Comparison of ENCODE assay signal across 31 cellular contexts in genomic region chr1:54750596-54750995, GRCh38. TPM values are rescaled to one million over a fixed set of nuclear protein-coding genes. Genes with fewer than 3 reads are reported as not detected.
"Had no signal": no experiment of that assay in that cellular context is flagged by ENCODE, and none has a peak within 500 bp of the region (broad histone marks: within the 10 kb centered on the region; RNA-seq: fewer than 3 reads in every experiment).

No MANE protein-coding gene starts in this region.

- DNase-seq: dermis blood vessel endothelial cell; effector memory CD4-positive, alpha-beta T cell; foreskin keratinocyte; heart left ventricle; kidney; mesenchymal stem cell; mucosa of descending colon; naive B cell; stimulated activated CD4-positive, alpha-beta T cell treated with anti-CD3 and anti-CD28 coated beads, Interleukin-4, amount 100 ng/mL, for 4 hours; stimulated activated naive CD8-positive, alpha-beta T cell treated with anti-CD3 and anti-CD28 coated beads, Interleukin-15, Interleukin-2, amounts not matched to agents 100 U/mL and 50 U/mL, for 24 hours; substantia nigra; testis; tibial artery had no signal

- H3K4me1 Mint-ChIP-seq: mesothelial cell of epicardium; naive B cell; neural crest cell; stimulated activated memory B cell treated with anti-CD40 and anti-IgM and Interleukin-4, amounts not matched to agents 10 μg/mL and 1 μg/mL and 100 μg/mL, for 72 hours had no signal

- H3K4me3 ChIP-seq: coronary artery, esophagus muscularis mucosa, gastroesophageal sphincter, heart left ventricle, hepatocyte, mucosa of descending colon, smooth muscle cell, testis, tibial artery had no signal

- H3K27ac ChIP-seq: coronary artery, esophagus muscularis mucosa, foreskin keratinocyte, gastroesophageal sphincter, heart left ventricle, hepatocyte, neutrophil, parathyroid adenoma, testis, tibial artery had no signal

- H3K9me3 Mint-ChIP-seq: mesothelial cell of epicardium; naive B cell; natural killer cell treated with Interleukin-12 subunit alpha and Interleukin-12 subunit beta and Interleukin-15 and Interleukin-18, amount 100 ng/mL, for 72 hours; neural crest cell; stimulated activated memory B cell treated with anti-CD40 and anti-IgM and Interleukin-4, amounts not matched to agents 10 μg/mL and 1 μg/mL and 100 μg/mL, for 72 hours; type B pancreatic cell had no signal

- H3K36me3 Mint-ChIP-seq: naive B cell; natural killer cell treated with Interleukin-12 subunit alpha and Interleukin-12 subunit beta and Interleukin-15 and Interleukin-18, amount 100 ng/mL, for 72 hours; stimulated activated memory B cell treated with anti-CD40 and anti-IgM and Interleukin-4, amounts not matched to agents 10 μg/mL and 1 μg/mL and 100 μg/mL, for 72 hours; type B pancreatic cell had no signal

- H3K4me3 Mint-ChIP-seq: mesothelial cell of epicardium; naive B cell; natural killer cell treated with Interleukin-12 subunit alpha and Interleukin-12 subunit beta and Interleukin-15 and Interleukin-18, amount 100 ng/mL, for 72 hours; neural crest cell; stimulated activated memory B cell treated with anti-CD40 and anti-IgM and Interleukin-4, amounts not matched to agents 10 μg/mL and 1 μg/mL and 100 μg/mL, for 72 hours; type B pancreatic cell had no signal

- H3K27ac Mint-ChIP-seq: mesothelial cell of epicardium; natural killer cell treated with Interleukin-12 subunit alpha and Interleukin-12 subunit beta and Interleukin-15 and Interleukin-18, amount 100 ng/mL, for 72 hours; progenitor cell of endocrine pancreas; stimulated activated memory B cell treated with anti-CD40 and anti-IgM and Interleukin-4, amounts not matched to agents 10 μg/mL and 1 μg/mL and 100 μg/mL, for 72 hours; type B pancreatic cell had no signal

- ATAC-seq: foreskin keratinocyte; gastroesophageal sphincter; heart left ventricle; left lobe of liver; mucosa of descending colon; natural killer cell treated with Interleukin-12 subunit alpha and Interleukin-12 subunit beta and Interleukin-15 and Interleukin-18, amount 100 ng/mL, for 72 hours; sciatic nerve; stimulated activated memory B cell treated with anti-CD40 and anti-IgM and Interleukin-4, amounts not matched to agents 10 μg/mL and 1 μg/mL and 100 μg/mL, for 72 hours; stimulated activated naive CD8-positive, alpha-beta T cell treated with anti-CD3 and anti-CD28 coated beads, Interleukin-15, Interleukin-2, amounts not matched to agents 100 U/mL and 50 U/mL, for 24 hours had no signal

- H3K4me1 ChIP-seq: esophagus muscularis mucosa, foreskin keratinocyte, gastroesophageal sphincter, heart left ventricle, parathyroid adenoma, testis, tibial artery had no signal

- H3K27me3 Mint-ChIP-seq: naive B cell; natural killer cell treated with Interleukin-12 subunit alpha and Interleukin-12 subunit beta and Interleukin-15 and Interleukin-18, amount 100 ng/mL, for 72 hours; stimulated activated memory B cell treated with anti-CD40 and anti-IgM and Interleukin-4, amounts not matched to agents 10 μg/mL and 1 μg/mL and 100 μg/mL, for 72 hours had no signal

- H3K36me3 ChIP-seq: heart left ventricle, neutrophil had no signal

- H3K9me3 ChIP-seq: esophagus muscularis mucosa, gastroesophageal sphincter, heart left ventricle, mucosa of descending colon, neutrophil, testis, tibial artery had no signal

- H3K27me3 ChIP-seq: esophagus muscularis mucosa, foreskin keratinocyte, gastroesophageal sphincter, heart left ventricle, hepatocyte, neutrophil, testis, tibial artery had no signal

RNA-seq across cellular contexts. Expression of gene TTC22, which starts 50.5 kb away (rescaled TPM):
- total RNA-seq: endothelial cell of umbilical vein, fibroblast of lung, lung microvascular endothelial cell, neural crest cell had no signal
- polyA plus RNA-seq: endothelial cell of umbilical vein, fibroblast of lung had no signal
